Comparison of ENCODE assay signal across 11 cellular contexts in the genomic region with DNA sequence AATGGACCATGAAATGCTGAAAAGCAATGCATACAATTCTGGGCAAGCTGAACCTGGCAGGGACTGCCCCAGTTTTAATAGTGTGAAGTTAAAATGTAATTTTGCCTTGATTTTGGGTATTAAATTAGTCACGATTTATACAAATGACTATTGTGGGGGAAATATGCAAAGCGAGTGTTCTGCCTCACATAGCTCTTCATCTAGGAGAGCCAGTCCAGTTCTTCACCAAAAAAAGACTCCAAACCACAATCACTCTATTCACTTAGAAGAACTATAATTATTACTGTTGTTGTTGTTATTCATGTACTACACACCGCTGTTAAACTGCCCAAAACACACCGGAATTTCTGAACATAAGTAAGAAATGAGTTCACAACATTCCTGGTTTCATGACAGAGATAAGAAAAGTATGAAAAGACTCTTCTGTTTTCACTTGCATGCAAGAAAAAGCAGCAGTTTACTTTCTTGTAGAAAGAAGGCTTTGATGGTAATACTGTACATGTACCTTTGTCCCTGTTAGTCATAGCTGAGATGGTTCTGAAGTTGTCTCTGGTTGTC.
A peak's percentile ranks its signal among the peaks of the same experiment; 100 is the strongest.
DNase-seq lines count a peak whose midpoint lies in the region; ATAC-seq and TF ChIP-seq lines count a peak whose summit lies in the region.
"Had no signal": no experiment of that assay in that cellular context is flagged by ENCODE, and none has a peak within 500 bp of the region (broad histone marks: within the 10 kb centered on the region; RNA-seq: fewer than 3 reads in every experiment).

No MANE protein-coding gene starts in this region.

- no peak for TF ChIP-seq CTCF in natural killer cell (IDR thresholded peaks at IDR 0.05)
- TF ChIP-seq CTCF in heart right ventricle (IDR thresholded peaks at IDR 0.05), result no peak
- TF ChIP-seq CTCF in vagina (IDR thresholded peaks at IDR 0.05), result no peak

- H3K79me2 ChIP-seq in GM23248 (ENCODE audit: insufficient read depth), result no peaks in the 10 kb centered on the region

- peaks cover 17% of the 10 kb centered on the region for H3K4me1 ChIP-seq in GM23248 (ENCODE audit: insufficient read depth)
- no peaks in the 10 kb centered on the region for H3K4me1 ChIP-seq in heart right ventricle
- H3K4me1 ChIP-seq in vagina, result no peaks in the 10 kb centered on the region
- H3K4me1 ChIP-seq: upper lobe of left lung had no signal

- peak; percentile 67 to 89 for ATAC-seq in natural killer cell treated with Interleukin-12 subunit alpha and Interleukin-12 subunit beta and Interleukin-15 and Interleukin-18, amount 100 ng/mL, for 72 hours
- no peak for ATAC-seq in natural killer cell
- peak; percentile 91 for ATAC-seq in HG03469 (IDR thresholded peaks at IDR 0.05; ENCODE audit: unreplicated experiment)
- ATAC-seq in stimulated activated naive CD8-positive, alpha-beta T cell treated with anti-CD3 and anti-CD28 coated beads, Interleukin-15, amount 100 ng/mL, for 72 hours, result peak; percentile 88
- ATAC-seq in heart right ventricle, result no peak
- no peak for ATAC-seq in left ventricle myocardium superior

- peak overlapping the region in 1 of 2 donors; percentile 74 for H3K27ac Mint-ChIP-seq in natural killer cell treated with Interleukin-12 subunit alpha and Interleukin-12 subunit beta and Interleukin-15 and Interleukin-18, amount 100 ng/mL, for 72 hours
- no peak overlapping the region for H3K27ac Mint-ChIP-seq in natural killer cell
- H3K27ac Mint-ChIP-seq in stimulated activated naive CD8-positive, alpha-beta T cell treated with anti-CD3 and anti-CD28 coated beads, Interleukin-15, amount 100 ng/mL, for 72 hours, result no peak overlapping the region
- H3K27ac Mint-ChIP-seq: CD4-positive, CD25-positive, alpha-beta regulatory T cell had no signal

- H3K27me3 ChIP-seq in GM23248 (replicated peaks; ENCODE audit: insufficient read depth) (no peaks in the 10 kb centered on the region), heart right ventricle (peaks cover 0 to 9% (median 4%) of the 10 kb centered on the region in 7 donors), vagina (no peaks in the 10 kb centered on the region)
- H3K27me3 ChIP-seq: upper lobe of left lung had no signal

- H3K9me3 ChIP-seq in GM23248 (ENCODE audit: low read depth) (no peaks in the 10 kb centered on the region), heart right ventricle (no peaks in the 10 kb centered on the region), vagina (no peaks in the 10 kb centered on the region)
- H3K9me3 ChIP-seq: upper lobe of left lung had no signal

- peaks cover 0 to 30% of the 10 kb centered on the region in 2 donors for H3K27me3 Mint-ChIP-seq in natural killer cell treated with Interleukin-12 subunit alpha and Interleukin-12 subunit beta and Interleukin-15 and Interleukin-18, amount 100 ng/mL, for 72 hours
- H3K27me3 Mint-ChIP-seq in natural killer cell (ENCODE audit: low read depth in 2 of 2), result peaks cover 23 to 40% of the 10 kb centered on the region in 2 donors
- peaks cover 51% of the 10 kb centered on the region for H3K27me3 Mint-ChIP-seq in stimulated activated naive CD8-positive, alpha-beta T cell treated with anti-CD3 and anti-CD28 coated beads, Interleukin-15, amount 100 ng/mL, for 72 hours

- H3K27ac ChIP-seq in GM23248 (no peak overlapping the region), heart right ventricle (no peak overlapping the region), vagina (no peak overlapping the region)
- H3K27ac ChIP-seq: upper lobe of left lung had no signal

- H3F3A ChIP-seq in GM23248 (ENCODE audit: insufficient read depth), result peaks cover 19% of the 10 kb centered on the region

- in situ Hi-C loops in GM23248 (cut with MboI), result no loop called here

- H3K9me2 ChIP-seq in GM23248 (ENCODE audit: insufficient read depth), result no peaks in the 10 kb centered on the region

- H3K9me3 Mint-ChIP-seq in natural killer cell treated with Interleukin-12 subunit alpha and Interleukin-12 subunit beta and Interleukin-15 and Interleukin-18, amount 100 ng/mL, for 72 hours, result peaks cover 3% of the 10 kb centered on the region
- H3K9me3 Mint-ChIP-seq in natural killer cell, result no peaks in the 10 kb centered on the region
- peaks cover 0 to 10% of the 10 kb centered on the region in 2 donors for H3K9me3 Mint-ChIP-seq in stimulated activated naive CD8-positive, alpha-beta T cell treated with anti-CD3 and anti-CD28 coated beads, Interleukin-15, amount 100 ng/mL, for 72 hours

- H3K4me3 ChIP-seq in GM23248 (0 out of 2 replicates have a peak overlapping the region, but pooled peaks have one; percentile 11), heart right ventricle (no peak overlapping the region), vagina (no peak overlapping the region)
- H3K4me3 ChIP-seq: upper lobe of left lung had no signal

- H2AFZ ChIP-seq in GM23248, result no peak overlapping the region

- peak overlapping the region; percentile 38 for H3K4me2 ChIP-seq in GM23248 (ENCODE audit: unreplicated experiment)

- no peak overlapping the region for H3K9ac ChIP-seq in GM23248

- no peak for TF ChIP-seq POLR2A in vagina (IDR thresholded peaks at IDR 0.05)

- H3K4me1 Mint-ChIP-seq in natural killer cell treated with Interleukin-12 subunit alpha and Interleukin-12 subunit beta and Interleukin-15 and Interleukin-18, amount 100 ng/mL, for 72 hours (ENCODE audit: low read depth in 2 of 2), result peaks cover 3 to 23% of the 10 kb centered on the region in 2 donors
- no peaks in the 10 kb centered on the region for H3K4me1 Mint-ChIP-seq in natural killer cell
- peaks cover 4% of the 10 kb centered on the region for H3K4me1 Mint-ChIP-seq in stimulated activated naive CD8-positive, alpha-beta T cell treated with anti-CD3 and anti-CD28 coated beads, Interleukin-15, amount 100 ng/mL, for 72 hours

- peaks cover 10% of the 10 kb centered on the region for H3K36me3 Mint-ChIP-seq in natural killer cell treated with Interleukin-12 subunit alpha and Interleukin-12 subunit beta and Interleukin-15 and Interleukin-18, amount 100 ng/mL, for 72 hours
- no peaks in the 10 kb centered on the region for H3K36me3 Mint-ChIP-seq in natural killer cell

- H3K36me3 ChIP-seq in GM23248 (ENCODE audit: low read depth), result no peaks in the 10 kb centered on the region
- no peaks in the 10 kb centered on the region for H3K36me3 ChIP-seq in heart right ventricle
- no peaks in the 10 kb centered on the region for H3K36me3 ChIP-seq in vagina
- H3K36me3 ChIP-seq: upper lobe of left lung had no signal

- intact Hi-C loops in natural killer cell (cut with micrococcal nuclease) (no loop called here), heart right ventricle (cut with DNase I) (no loop called here), vagina (cut with DNase I) (no loop called here), left ventricle myocardium superior (cut with micrococcal nuclease) (no loop called here)

- no peaks in the 10 kb centered on the region for H4K20me1 ChIP-seq in GM23248 (ENCODE audit: insufficient read depth)

- H3K4me3 Mint-ChIP-seq in natural killer cell treated with Interleukin-12 subunit alpha and Interleukin-12 subunit beta and Interleukin-15 and Interleukin-18, amount 100 ng/mL, for 72 hours, result peak overlapping the region; percentile 47
- H3K4me3 Mint-ChIP-seq in natural killer cell, result no peak overlapping the region
- H3K4me3 Mint-ChIP-seq in stimulated activated naive CD8-positive, alpha-beta T cell treated with anti-CD3 and anti-CD28 coated beads, Interleukin-15, amount 100 ng/mL, for 72 hours, result no peak overlapping the region
- H3K4me3 Mint-ChIP-seq: CD4-positive, CD25-positive, alpha-beta regulatory T cell had no signal

- WGBS in GM23248 (ENCODE audit: low coverage in 1 of 2, low lambda C conversion rate in 2 of 2, missing lambda C conversion rate in 2 of 2), 2 experiments, result 29 to 33% methylated on average over 4 of the region's 4 CpGs
- 74 to 78% methylated on average over 4 of the region's 4 CpGs for WGBS in heart right ventricle, 2 donors

- DNase-seq in natural killer cell treated with Interleukin-12 subunit alpha and Interleukin-12 subunit beta and Interleukin-15 and Interleukin-18, amount 100 ng/mL, for 72 hours (ENCODE audit: low spot score), result no peak
- DNase-seq in natural killer cell (no peak), GM23248 (peak; percentile 59), heart right ventricle (no peak), vagina (ENCODE audit: extremely low spot score in 2 of 2) (no peak), left ventricle myocardium superior (no peak)
- DNase-seq in stimulated activated naive CD8-positive, alpha-beta T cell treated with anti-CD3 and anti-CD28 coated beads, Interleukin-15, amount 100 ng/mL, for 72 hours, result no peak
- DNase-seq: CD4-positive, CD25-positive, alpha-beta regulatory T cell; cerebellar nuclear complex; upper lobe of left lung had no signal

Comparison
In these comparisons a context has a peak if more than half of its experiments do, and no peak if none do; other contexts are left out.
1. ATAC-seq: peak in natural killer cell treated with Interleukin-12 subunit alpha and Interleukin-12 subunit beta and Interleukin-15 and Interleukin-18, amount 100 ng/mL, for 72 hours (2 of 2), HG03469 (single experiment) and stimulated activated naive CD8-positive, alpha-beta T cell treated with anti-CD3 and anti-CD28 coated beads, Interleukin-15, amount 100 ng/mL, for 72 hours (single experiment); none in natural killer cell (0 of 3), heart right ventricle (0 of 8) and left ventricle myocardium superior (single experiment).